20 cellular contexts compared by ENCODE assay signal in the genomic region with DNA sequence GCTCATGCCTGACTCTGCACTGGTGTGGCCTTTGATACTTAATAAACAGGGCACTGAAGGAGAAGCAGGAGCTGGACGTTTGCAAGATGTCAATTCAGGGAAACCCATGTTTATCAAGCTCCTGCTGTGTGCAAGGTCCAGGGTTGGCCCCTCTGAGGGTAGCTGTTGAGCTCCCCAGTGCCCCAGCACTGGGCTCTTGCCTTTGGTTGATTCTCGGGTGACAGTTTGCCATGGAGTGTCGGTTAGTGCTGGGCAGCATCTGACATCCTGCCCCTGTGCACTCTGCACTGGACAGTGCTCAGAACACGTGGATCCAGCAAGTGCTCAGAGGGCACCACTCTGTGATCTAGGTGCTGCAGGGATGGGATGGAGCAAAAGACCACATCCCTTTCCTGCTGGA. TPM values are rescaled to one million over a fixed set of nuclear protein-coding genes. Genes with fewer than 3 reads are reported as not detected.
A peak's percentile ranks its signal among the peaks of the same experiment; 100 is the strongest.
DNase-seq lines count a peak whose midpoint lies in the region; ATAC-seq and TF ChIP-seq lines count a peak whose summit lies in the region.
"Had no signal": no experiment of that assay in that cellular context is flagged by ENCODE, and none has a peak within 500 bp of the region (broad histone marks: within the 10 kb centered on the region; RNA-seq: fewer than 3 reads in every experiment).

No MANE protein-coding gene starts in this region.

- H4K8ac ChIP-seq in neuronal stem cell (ENCODE audit: low read depth, low read length): no peak overlapping the region

- H3K36me3 ChIP-seq in duodenal mucosa (ENCODE audit: control insufficient read depth in 1 of 2, insufficient read depth in 2 of 2, low read length in 2 of 2): peaks cover 0 to 11% of the 10 kb centered on the region in 2 donors
- H3K36me3 ChIP-seq in neuronal stem cell (replicated peaks in 1 of 2; ENCODE audit: control insufficient read depth in 2 of 2, insufficient read depth in 2 of 2, low read length in 2 of 2): no peaks in the 10 kb centered on the region
- H3K36me3 ChIP-seq: BE2C had no signal

- no peaks in the 10 kb centered on the region for H3K9me3 ChIP-seq in duodenal mucosa (ENCODE audit: control insufficient read depth in 1 of 2, low read length in 2 of 2)
- no peaks in the 10 kb centered on the region for H3K9me3 ChIP-seq in neuronal stem cell (replicated peaks in 1 of 2; ENCODE audit: control insufficient read depth in 2 of 2, insufficient read depth in 1 of 2, low read depth in 1 of 2, low read length in 2 of 2)
- H3K9me3 ChIP-seq: BE2C had no signal

- H3K4me3 Mint-ChIP-seq in type B pancreatic cell: no peak overlapping the region
- H3K4me3 Mint-ChIP-seq: CD8-positive, alpha-beta memory T cell had no signal

- H2BK5ac ChIP-seq in neuronal stem cell (ENCODE audit: low read length): peak overlapping the region; percentile 9

- ATAC-seq in Right ventricle myocardium superior (ENCODE audit: poor library complexity): no peak
- no peak for ATAC-seq in HG03442 (IDR thresholded peaks at IDR 0.05; ENCODE audit: unreplicated experiment)
- ATAC-seq: GM12878, PC-3, Right ventricle myocardium inferior had no signal

- no peak for TF ChIP-seq CTCF in type B pancreatic cell (conservative IDR thresholded peaks at IDR 0.05)

- DNase-seq in Right ventricle myocardium superior: peak; percentile 4
- no peak for DNase-seq in cardiac septum (ENCODE audit: low spot score)
- DNase-seq in neuronal stem cell (ENCODE audit: low spot score): no peak
- no peak for DNase-seq in type B pancreatic cell (ENCODE audit: extremely low spot score, unreplicated experiment)
- no peak for DNase-seq in stimulated activated CD4-positive, alpha-beta T cell treated with anti-CD3 and anti-CD28 coated beads, Interleukin-4, amount 100 ng/mL, for 1 hour
- no peak for DNase-seq in GM19238 (ENCODE audit: insufficient read length, low spot score)
- DNase-seq: BE2C, DND-41, GOT3, KG1, NCI-H1436, NCI-H2029 treated with DMSO at 0.1 percent for 48 hours, NCI-H774, PC-3 had no signal

- H3K23ac ChIP-seq in neuronal stem cell (ENCODE audit: low read depth, low read length, poor library complexity): no peak overlapping the region

- H3K9ac ChIP-seq in duodenal mucosa (ENCODE audit: low read depth in 1 of 2, low read length in 2 of 2) (no peak overlapping the region), neuronal stem cell (ENCODE audit: low read depth, low read length, poor library complexity) (no peak overlapping the region)

- H2BK120ac ChIP-seq in neuronal stem cell (ENCODE audit: low read depth, low read length): no peak overlapping the region

- H3K27me3 Mint-ChIP-seq in type B pancreatic cell: no peaks in the 10 kb centered on the region
- H3K27me3 Mint-ChIP-seq: CD8-positive, alpha-beta memory T cell had no signal

- no peak overlapping the region for H4K91ac ChIP-seq in neuronal stem cell (ENCODE audit: low read depth, low read length, poor library complexity)

- peaks cover 28% of the 10 kb centered on the region for H3K4me1 Mint-ChIP-seq in type B pancreatic cell (ENCODE audit: unreplicated experiment)

- H2BK15ac ChIP-seq in neuronal stem cell (ENCODE audit: low read length): no peak overlapping the region

- WGBS in neuronal stem cell (ENCODE audit: extremely low coverage in 2 of 2, insufficient read length in 2 of 2, insufficient replicate concordance in 1 of 2), 2 donors: no CpG with 5 or more reads among the region's 4 CpGs

- intact Hi-C loops in Right ventricle myocardium superior (cut with DNase I) (no loop called here), cardiac septum (cut with DNase I) (no loop called here)

- H3K27me3 ChIP-seq in duodenal mucosa (ENCODE audit: control insufficient read depth in 1 of 2, insufficient read depth in 2 of 2, low read length in 2 of 2) (no peaks in the 10 kb centered on the region), neuronal stem cell (ENCODE audit: control insufficient read depth in 3 of 3, insufficient read depth in 3 of 3, low read depth in 1 of 3, low read length in 3 of 3) (no peaks in the 10 kb centered on the region)
- H3K27me3 ChIP-seq: BE2C had no signal

- H3K18ac ChIP-seq in neuronal stem cell (ENCODE audit: low read length): no peak overlapping the region

- peak overlapping the region; percentile 52 for H3K27ac Mint-ChIP-seq in type B pancreatic cell

- H2BK12ac ChIP-seq in neuronal stem cell (ENCODE audit: low read length): no peak overlapping the region

- H3K79me1 ChIP-seq in neuronal stem cell (ENCODE audit: low read depth, low read length): no peaks in the 10 kb centered on the region

- H2AFZ ChIP-seq in neuronal stem cell (ENCODE audit: low read length): no peak overlapping the region

- H3K27ac ChIP-seq in duodenal mucosa (ENCODE audit: low read depth, low read length) (peak overlapping the region; percentile 4), neuronal stem cell (replicated peaks; ENCODE audit: low read length) (no peak overlapping the region)
- H3K27ac ChIP-seq: 22Rv1 had no signal

- H3K9me3 Mint-ChIP-seq in type B pancreatic cell: no peaks in the 10 kb centered on the region

- H3K4me3 ChIP-seq in duodenal mucosa (ENCODE audit: low read depth in 1 of 2, low read length in 2 of 2): no peak overlapping the region
- H3K4me3 ChIP-seq in neuronal stem cell (ENCODE audit: low read length in 2 of 2): no peak overlapping the region
- H3K4me3 ChIP-seq: GM12878 had no signal

- H3K4me1 ChIP-seq in duodenal mucosa (ENCODE audit: control insufficient read depth in 1 of 2, insufficient read depth in 2 of 2, low read length in 2 of 2) (peaks cover 24 to 27% of the 10 kb centered on the region in 2 donors), neuronal stem cell (ENCODE audit: control insufficient read depth in 2 of 2, insufficient read depth in 1 of 2, low read depth in 1 of 2, low read length in 2 of 2) (no peaks in the 10 kb centered on the region)
- H3K4me1 ChIP-seq: BE2C had no signal

- H3K36me3 Mint-ChIP-seq in type B pancreatic cell: peaks cover 24% of the 10 kb centered on the region

- H3K14ac ChIP-seq in neuronal stem cell (ENCODE audit: low read length): no peak overlapping the region

- H3K4me2 ChIP-seq in neuronal stem cell (ENCODE audit: insufficient read depth, low read length, poor library complexity, severe bottlenecking): no peak overlapping the region

- H2AK5ac ChIP-seq in neuronal stem cell (ENCODE audit: low read depth, low read length): no peak overlapping the region

- no peak overlapping the region for H3K4ac ChIP-seq in neuronal stem cell (ENCODE audit: low read length)

RNA-seq across cellular contexts. Expression of a gene that starts 7.3 kb away (rescaled TPM):
- total RNA-seq in Right ventricle myocardium superior (40.7 TPM), cardiac septum (30.7 TPM), type B pancreatic cell (ENCODE audit: low replicate concordance) (21.9 and 26.1 TPM in 2 replicates)
- polyA plus RNA-seq in neuronal stem cell (2013, experiment 1 of 2): 7.3 TPM
- polyA plus RNA-seq in neuronal stem cell (2013, experiment 2 of 2): 7.6 TPM
